Comparison of ENCODE assay signal across 1 cellular context in genomic region chr11:113806403-113806802, GRCh38.
TF ChIP-seq lines count a peak whose summit lies in the region.

No MANE protein-coding gene starts in this region.

TF ChIP-seq in GM23338, 12 proteins besides CTCF, POLR2A, EP300 and RAD21 (continued from another document):
- TF ChIP-seq, protein P1, sequence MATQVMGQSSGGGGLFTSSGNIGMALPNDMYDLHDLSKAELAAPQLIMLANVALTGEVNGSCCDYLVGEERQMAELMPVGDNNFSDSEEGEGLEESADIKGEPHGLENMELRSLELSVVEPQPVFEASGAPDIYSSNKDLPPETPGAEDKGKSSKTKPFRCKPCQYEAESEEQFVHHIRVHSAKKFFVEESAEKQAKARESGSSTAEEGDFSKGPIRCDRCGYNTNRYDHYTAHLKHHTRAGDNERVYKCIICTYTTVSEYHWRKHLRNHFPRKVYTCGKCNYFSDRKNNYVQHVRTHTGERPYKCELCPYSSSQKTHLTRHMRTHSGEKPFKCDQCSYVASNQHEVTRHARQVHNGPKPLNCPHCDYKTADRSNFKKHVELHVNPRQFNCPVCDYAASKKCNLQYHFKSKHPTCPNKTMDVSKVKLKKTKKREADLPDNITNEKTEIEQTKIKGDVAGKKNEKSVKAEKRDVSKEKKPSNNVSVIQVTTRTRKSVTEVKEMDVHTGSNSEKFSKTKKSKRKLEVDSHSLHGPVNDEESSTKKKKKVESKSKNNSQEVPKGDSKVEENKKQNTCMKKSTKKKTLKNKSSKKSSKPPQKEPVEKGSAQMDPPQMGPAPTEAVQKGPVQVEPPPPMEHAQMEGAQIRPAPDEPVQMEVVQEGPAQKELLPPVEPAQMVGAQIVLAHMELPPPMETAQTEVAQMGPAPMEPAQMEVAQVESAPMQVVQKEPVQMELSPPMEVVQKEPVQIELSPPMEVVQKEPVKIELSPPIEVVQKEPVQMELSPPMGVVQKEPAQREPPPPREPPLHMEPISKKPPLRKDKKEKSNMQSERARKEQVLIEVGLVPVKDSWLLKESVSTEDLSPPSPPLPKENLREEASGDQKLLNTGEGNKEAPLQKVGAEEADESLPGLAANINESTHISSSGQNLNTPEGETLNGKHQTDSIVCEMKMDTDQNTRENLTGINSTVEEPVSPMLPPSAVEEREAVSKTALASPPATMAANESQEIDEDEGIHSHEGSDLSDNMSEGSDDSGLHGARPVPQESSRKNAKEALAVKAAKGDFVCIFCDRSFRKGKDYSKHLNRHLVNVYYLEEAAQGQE (IDR thresholded peaks at IDR 0.05; ENCODE audit: unreplicated experiment) = no peak
- no peak for TF ChIP-seq POLR2AphosphoS5 (IDR thresholded peaks at IDR 0.05; ENCODE audit: low read depth)
